8 cellular contexts compared by ENCODE assay signal in genomic region chr7:151059362-151060112, GRCh38. TPM values are rescaled to one million over a fixed set of nuclear protein-coding genes. Genes with fewer than 3 reads are reported as not detected.
A peak's percentile ranks its signal among the peaks of the same experiment; 100 is the strongest.
DNase-seq lines count a peak whose midpoint lies in the region; ATAC-seq, FAIRE-seq and TF ChIP-seq lines count a peak whose summit lies in the region.

A gene with protein sequence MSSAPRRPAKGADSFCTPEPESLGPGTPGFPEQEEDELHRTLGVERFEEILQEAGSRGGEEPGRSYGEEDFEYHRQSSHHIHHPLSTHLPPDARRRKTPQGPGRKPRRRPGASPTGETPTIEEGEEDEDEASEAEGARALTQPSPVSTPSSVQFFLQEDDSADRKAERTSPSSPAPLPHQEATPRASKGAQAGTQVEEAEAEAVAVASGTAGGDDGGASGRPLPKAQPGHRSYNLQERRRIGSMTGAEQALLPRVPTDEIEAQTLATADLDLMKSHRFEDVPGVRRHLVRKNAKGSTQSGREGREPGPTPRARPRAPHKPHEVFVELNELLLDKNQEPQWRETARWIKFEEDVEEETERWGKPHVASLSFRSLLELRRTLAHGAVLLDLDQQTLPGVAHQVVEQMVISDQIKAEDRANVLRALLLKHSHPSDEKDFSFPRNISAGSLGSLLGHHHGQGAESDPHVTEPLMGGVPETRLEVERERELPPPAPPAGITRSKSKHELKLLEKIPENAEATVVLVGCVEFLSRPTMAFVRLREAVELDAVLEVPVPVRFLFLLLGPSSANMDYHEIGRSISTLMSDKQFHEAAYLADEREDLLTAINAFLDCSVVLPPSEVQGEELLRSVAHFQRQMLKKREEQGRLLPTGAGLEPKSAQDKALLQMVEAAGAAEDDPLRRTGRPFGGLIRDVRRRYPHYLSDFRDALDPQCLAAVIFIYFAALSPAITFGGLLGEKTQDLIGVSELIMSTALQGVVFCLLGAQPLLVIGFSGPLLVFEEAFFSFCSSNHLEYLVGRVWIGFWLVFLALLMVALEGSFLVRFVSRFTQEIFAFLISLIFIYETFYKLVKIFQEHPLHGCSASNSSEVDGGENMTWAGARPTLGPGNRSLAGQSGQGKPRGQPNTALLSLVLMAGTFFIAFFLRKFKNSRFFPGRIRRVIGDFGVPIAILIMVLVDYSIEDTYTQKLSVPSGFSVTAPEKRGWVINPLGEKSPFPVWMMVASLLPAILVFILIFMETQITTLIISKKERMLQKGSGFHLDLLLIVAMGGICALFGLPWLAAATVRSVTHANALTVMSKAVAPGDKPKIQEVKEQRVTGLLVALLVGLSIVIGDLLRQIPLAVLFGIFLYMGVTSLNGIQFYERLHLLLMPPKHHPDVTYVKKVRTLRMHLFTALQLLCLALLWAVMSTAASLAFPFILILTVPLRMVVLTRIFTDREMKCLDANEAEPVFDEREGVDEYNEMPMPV (plus strand): TSS chr7:151059589. CDS start chr7:151061988, 2,399 bp downstream.

- H2BK12ac ChIP-seq in H1 (ENCODE audit: low read depth, low read length), result peak within 1 kb of the TSS; percentile 80; the same call in 1 of the 2 replicates
- H2BK12ac ChIP-seq in mesenchymal stem cell (ENCODE audit: low read length in 2 of 2), result peak within 1 kb of the TSS; percentile 69 to 85

- TF ChIP-seq RAD21 in H1 (IDR thresholded peaks at IDR 0.05 in 1 of 2, conservative IDR thresholded peaks at IDR 0.05 in 1 of 2; ENCODE audit: low read depth in 2 of 2, low read length in 2 of 2), result no peak

- peak within 1 kb of the TSS; percentile 71 for H3K18ac ChIP-seq in H1 (ENCODE audit: extremely low read depth, low read length)
- peak within 1 kb of the TSS; percentile 93 to 95 for H3K18ac ChIP-seq in mesenchymal stem cell (ENCODE audit: low read depth in 1 of 2, low read length in 2 of 2)

- H4K91ac ChIP-seq in H1 (replicated peaks; ENCODE audit: insufficient read length, low read length), result peak within 1 kb of the TSS; percentile 48
- peak within 1 kb of the TSS; percentile 84 for H4K91ac ChIP-seq in mesenchymal stem cell (ENCODE audit: low read length)

- no peak for TF ChIP-seq POLR2A in H1 (IDR thresholded peaks at IDR 0.05; ENCODE audit: control extremely low read depth in 1 of 2, low read depth in 2 of 2, low read length in 2 of 2)

- H2BK120ac ChIP-seq in H1 (replicated peaks; ENCODE audit: low read depth, low read length) (no peak within 1 kb of the TSS), mesenchymal stem cell (ENCODE audit: low read depth, low read length) (peak within 1 kb of the TSS; percentile 96)

- H2BK15ac ChIP-seq in H1 (ENCODE audit: low read length) (peak within 1 kb of the TSS; percentile 19; the same call in 1 of the 2 replicates), mesenchymal stem cell (ENCODE audit: low read depth, poor library complexity, severe bottlenecking) (peak within 1 kb of the TSS; percentile 85)

- H3K14ac ChIP-seq in H1 (ENCODE audit: insufficient read length) (no peak within 1 kb of the TSS), mesenchymal stem cell (ENCODE audit: low read length in 2 of 2) (peak within 1 kb of the TSS; percentile 68 to 90)

- H3K4me3 ChIP-seq in H1 (ENCODE audit: extremely low read depth in 1 of 4, insufficient read depth in 2 of 4, low read depth in 3 of 4, low read length in 4 of 4), result peak within 1 kb of the TSS; percentile 59 to 91 (median 74)
- H3K4me3 ChIP-seq in mesenchymal stem cell (ENCODE audit: insufficient read depth in 1 of 2, low read depth in 1 of 2, low read length in 2 of 2), result peak within 1 kb of the TSS; percentile 77 to 96

- no peak within 1 kb of the TSS for H3K56ac ChIP-seq in H1 (replicated peaks; ENCODE audit: insufficient read length, low read depth, low read length)

- H3K79me2 ChIP-seq in H1 (ENCODE audit: control insufficient read depth in 1 of 2, insufficient read depth in 2 of 2, low read length in 2 of 2), result peaks cover 0 to 8% of the 10 kb centered on the region in 2 experiments; a peak in 1 of 4 replicates

- 0 out of 2 replicates have a peak, but pooled peaks cover 3% of the 10 kb centered on the region for H3K79me1 ChIP-seq in H1 (ENCODE audit: low read depth, low read length)
- peaks cover 19% of the 10 kb centered on the region for H3K79me1 ChIP-seq in mesenchymal stem cell (replicated peaks; ENCODE audit: low read length, poor library complexity, severe bottlenecking)

- H2AFZ ChIP-seq in H1 (ENCODE audit: low read length) (no peak within 1 kb of the TSS), mesenchymal stem cell (ENCODE audit: low read depth, low read length) (no peak within 1 kb of the TSS)

- peak; percentile 66 for DNase-seq in A172 (ENCODE audit: low spot score)
- DNase-seq in GM13977 (ENCODE audit: low spot score), result peak; percentile 96
- peak; percentile 83 for DNase-seq in NCI-H82 (lab: John Stamatoyannopoulos, UW)
- DNase-seq in activated CD8-positive, alpha-beta memory T cell treated with anti-CD3 and anti-CD28 coated beads for 48 hours (ENCODE audit: low read depth in 2 of 3, low spot score in 2 of 3), result peak in 2 of 3 experiments; percentile 32 to 61
- peak in 1 of 2 experiments; percentile 88 for DNase-seq in H1 (ENCODE audit: low read depth in 1 of 2, low spot score in 2 of 2)
- DNase-seq in mesenchymal stem cell, result peak; percentile 83
- DNase-seq in stimulated activated CD8-positive, alpha-beta memory T cell treated with anti-CD3 and anti-CD28 coated beads, Interleukin-15, amount 100 ng/mL, for 24 hours (ENCODE audit: low read depth), result peak; percentile 64

- CTCF ChIA-PET in H1 (lab: Charles Lee; ENCODE audit: partially characterized antibody), result interaction anchor here (0.7 to 9.7 kb wide), 13 partner anchors 18 to 85 kb away, joined by 3 to 88 read pairs (median 5); no protein-coding TSS in a partner anchor

- H3K9ac ChIP-seq in H1 (replicated peaks in 1 of 4; ENCODE audit: extremely low read depth in 1 of 4, low read depth in 3 of 4, low read length in 3 of 4), result peak within 1 kb of the TSS in 3 of 4 experiments; percentile 29 to 62 (median 35); a peak in 6 of 7 replicates
- H3K9ac ChIP-seq in mesenchymal stem cell (ENCODE audit: low read length), result peak within 1 kb of the TSS; percentile 90

- peak within 1 kb of the TSS; percentile 45 for H4K8ac ChIP-seq in H1 (ENCODE audit: extremely low read depth, insufficient read depth, low read length)
- peak within 1 kb of the TSS; percentile 96 for H4K8ac ChIP-seq in mesenchymal stem cell (ENCODE audit: low read length)

- peak; percentile 24 for ATAC-seq in HG03066 (IDR thresholded peaks at IDR 0.05; ENCODE audit: low read depth, unreplicated experiment)

- H4K20me1 ChIP-seq in H1 (replicated peaks in 1 of 2; ENCODE audit: control insufficient read depth in 1 of 2, insufficient read depth in 2 of 2, low read length in 2 of 2), result peaks cover 2 to 4% of the 10 kb centered on the region in 2 experiments

- in situ Hi-C loops in GM13977 (cut with MboI; ENCODE audit: low pct_unique_long_range_greater_than_20kb, low sequenced_read_pairs, unreplicated experiment), result no loop called here

- H3K4me2 ChIP-seq in H1 (ENCODE audit: insufficient read depth in 1 of 2, low read depth in 2 of 2, low read length in 2 of 2) (peak within 1 kb of the TSS; percentile 86 to 99), mesenchymal stem cell (ENCODE audit: low read length, poor library complexity, severe bottlenecking) (peak within 1 kb of the TSS; percentile 93)

- POLR2A ChIA-PET in H1 (lab: Charles Lee; ENCODE audit: partially characterized antibody), result interaction anchor here (0.8 to 2.0 kb wide), 11 partner anchors 9 to 51 kb away, joined by 3 to 15 read pairs (median 5); partner anchors contain the start of genes ABCB8 and TMUB1

- peak; percentile 59 for TF ChIP-seq CTCF in GM13977 (IDR thresholded peaks at IDR 0.05; ENCODE audit: extremely low read depth, insufficient read depth, missing control alignments)
- TF ChIP-seq CTCF in H1 (IDR thresholded peaks at IDR 0.05; ENCODE audit: control extremely low read depth in 1 of 3, insufficient read depth in 1 of 3, low read depth in 1 of 3, low read length in 3 of 3), result peak in 2 of 3 experiments; percentile 20 to 22; a peak in 2 of 4 replicates

- H2AK5ac ChIP-seq in H1 (ENCODE audit: low read depth, low read length) (no peak within 1 kb of the TSS; the same call in 1 of the 2 replicates), mesenchymal stem cell (ENCODE audit: low read length, severe bottlenecking) (peak within 1 kb of the TSS; percentile 87)

- H3K23ac ChIP-seq in H1 (ENCODE audit: insufficient read length) (no peak within 1 kb of the TSS), mesenchymal stem cell (ENCODE audit: low read length in 2 of 2) (peak within 1 kb of the TSS; percentile 15 to 85)

- TF ChIP-seq EP300 in H1 (IDR thresholded peaks at IDR 0.05; ENCODE audit: borderline replicate concordance in 1 of 2, low read depth in 2 of 2, low read length in 2 of 2), result no peak

- WGBS in H1 (ENCODE audit: extremely low coverage in 1 of 2, insufficient coverage in 1 of 2, insufficient read length in 1 of 2, insufficient replicate concordance in 2 of 2, low coverage in 1 of 2, low lambda C conversion rate in 2 of 2, missing lambda C conversion rate in 1 of 2), 2 experiments, result 0% methylated on average over 7 of the region's 75 CpGs; no CpG with 5 or more reads in 1 of the 2 experiments
- under 1% methylated on average over 59 of the region's 75 CpGs for WGBS in mesenchymal stem cell

- H4K5ac ChIP-seq in H1 (ENCODE audit: insufficient read length, low read depth, low read length), result peak within 1 kb of the TSS; percentile 72

- H3K36me3 ChIP-seq in H1 (ENCODE audit: control insufficient read depth in 2 of 4, insufficient read depth in 4 of 4, low read length in 3 of 4), result peaks cover 0 to 3% (median 1%) of the 10 kb centered on the region in 4 experiments; a peak in 2 of 8 replicates
- H3K36me3 ChIP-seq in mesenchymal stem cell (ENCODE audit: control insufficient read depth in 1 of 2, insufficient read depth in 2 of 2, low read depth in 1 of 2, low read length in 2 of 2), result peaks cover 12 to 27% of the 10 kb centered on the region in 2 experiments

- H3K9me3 ChIP-seq in H1 (ENCODE audit: insufficient read depth in 2 of 2, low read depth in 1 of 2, low read length in 1 of 2) (no peaks in the 10 kb centered on the region), mesenchymal stem cell (ENCODE audit: control insufficient read depth, low read length) (no peaks in the 10 kb centered on the region)

- H3K4ac ChIP-seq in H1 (replicated peaks; ENCODE audit: insufficient read length, low read depth, low read length) (peak within 1 kb of the TSS; percentile 89), mesenchymal stem cell (ENCODE audit: low read depth in 1 of 2, low read length in 2 of 2) (peak within 1 kb of the TSS; percentile 89 to 97)

- H3K27ac ChIP-seq in H1 (ENCODE audit: low read depth, low read length) (0 out of 2 replicates have a peak within 1 kb of the TSS, but pooled peaks have one; percentile 61), mesenchymal stem cell (ENCODE audit: low read length, poor library complexity, severe bottlenecking) (peak within 1 kb of the TSS; percentile 95)

- peak within 1 kb of the TSS; percentile 71 for H2BK5ac ChIP-seq in H1 (ENCODE audit: low read depth, low read length)
- H2BK5ac ChIP-seq in mesenchymal stem cell (ENCODE audit: low read depth, low read length, poor library complexity, severe bottlenecking), result peak within 1 kb of the TSS; percentile 82

- H3K23me2 ChIP-seq in H1 (ENCODE audit: low read depth, low read length), result peaks cover 33% of the 10 kb centered on the region

- H3K4me1 ChIP-seq in H1 (replicated peaks in 1 of 4; ENCODE audit: control insufficient read depth in 3 of 4, insufficient read depth in 4 of 4, low read length in 3 of 4), result peaks cover 9 to 42% (median 32%) of the 10 kb centered on the region in 4 experiments
- peaks cover 50% of the 10 kb centered on the region for H3K4me1 ChIP-seq in mesenchymal stem cell (ENCODE audit: control insufficient read depth, insufficient read depth, low read depth, low read length)

- FAIRE-seq in H1 (lab: Jason Lieb, UNC), result no peak

- H3K27me3 ChIP-seq in H1 (replicated peaks in 1 of 4; ENCODE audit: control insufficient read depth in 3 of 4, extremely low read depth in 1 of 4, insufficient read depth in 3 of 4, low read length in 3 of 4), result peaks cover 0 to 9% (median 4%) of the 10 kb centered on the region in 4 experiments; a peak in 5 of 7 replicates
- no peaks in the 10 kb centered on the region for H3K27me3 ChIP-seq in mesenchymal stem cell (ENCODE audit: control insufficient read depth in 1 of 2, insufficient read depth in 1 of 2, low read length in 2 of 2)

- H2BK20ac ChIP-seq in H1 (ENCODE audit: low read length), result peak within 1 kb of the TSS; percentile 34; the same call in 1 of the 2 replicates

RNA-seq across cellular contexts. Expression of the gene that starts here (rescaled TPM):
- total RNA-seq in A172 (2014; rRNA removed; shearing (Covaris generic)), result 195 and 238 TPM in 2 replicates
- 147 and 148 TPM in 2 replicates for total RNA-seq in H1 (2021; fragmentation: NEBNext Ultra II Directional; extraction: Animal tissue kit (Norgen Biotek cat#: 25700))
- 72.6 and 105 TPM in 2 replicates for polyA plus RNA-seq in H1 (2011; rRNA removed)
- polyA plus RNA-seq in H1 (2011; cell fraction: cytosol; rRNA removed), result 64.0 TPM
- 293 TPM for polyA plus RNA-seq in H1 (2011; cell fraction: nucleus; rRNA removed)
- polyA plus RNA-seq in H1 (2012, experiment 1 of 2), result 60.3 to 144 TPM (median 135 TPM) in 4 replicates
- polyA plus RNA-seq in H1 (2012, experiment 2 of 2), result 178 TPM
- 120 TPM for polyA plus RNA-seq in H1 (2013, experiment 1 of 2)
- polyA plus RNA-seq in H1 (2013, experiment 2 of 2), result 123 TPM
- polyA minus RNA-seq in H1 (2011; rRNA and poly(A)+ RNA removed), result 42.9 and 53.5 TPM in 2 replicates
- polyA minus RNA-seq in H1 (2011; cell fraction: cytosol; rRNA and poly(A)+ RNA removed), result 63.4 TPM
- polyA minus RNA-seq in H1 (2011; cell fraction: nucleus; rRNA and poly(A)+ RNA removed), result 68.4 TPM
- 140 TPM for polyA plus RNA-seq in mesenchymal stem cell (2013, experiment 1 of 2)
- polyA plus RNA-seq in mesenchymal stem cell (2013, experiment 2 of 2), result 133 TPM
